17 cellular contexts compared by ENCODE assay signal in the genomic region with DNA sequence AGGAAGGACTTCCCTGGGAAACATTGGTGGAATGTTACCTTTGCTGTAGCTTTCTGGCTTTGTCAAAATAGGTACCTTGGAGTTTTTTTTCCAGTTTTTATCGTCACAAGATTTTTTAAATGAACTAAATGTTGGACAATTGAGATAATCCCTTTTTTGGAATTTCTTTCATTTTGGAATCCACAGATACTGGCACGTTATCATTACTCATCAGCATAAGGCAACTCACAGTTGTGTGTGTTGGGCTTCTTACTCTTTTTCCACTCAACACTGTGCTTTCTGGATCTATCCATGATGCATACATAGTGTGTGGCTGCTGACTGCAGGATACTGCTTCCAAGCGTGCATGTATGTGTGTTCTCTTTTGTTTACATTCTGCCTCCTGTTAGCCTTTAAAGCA.
DNase-seq lines count a peak whose midpoint lies in the region; ATAC-seq, FAIRE-seq and TF ChIP-seq lines count a peak whose summit lies in the region.
"Had no signal": no experiment of that assay in that cellular context is flagged by ENCODE, and none has a peak within 500 bp of the region (broad histone marks: within the 10 kb centered on the region; RNA-seq: fewer than 3 reads in every experiment).

No MANE protein-coding gene starts in this region.

- ATAC-seq in HepG2 (no peak), left lobe of liver (peak; percentile 13), GM19351 (IDR thresholded peaks at IDR 0.05; ENCODE audit: unreplicated experiment) (no peak), HG03045 (IDR thresholded peaks at IDR 0.05; ENCODE audit: unreplicated experiment) (no peak), mucosa of descending colon (no peak)
- ATAC-seq: GM12878, HCT116 had no signal

- no peak for TF ChIP-seq CTCF in liver (IDR thresholded peaks at IDR 0.05; ENCODE audit: low read depth, low read length, missing input control)
- no peak for TF ChIP-seq CTCF in HepG2 (CRISPR knock-in tag; IDR thresholded peaks at IDR 0.05)
- no peak for TF ChIP-seq CTCF in smooth muscle cell (IDR thresholded peaks at IDR 0.05; ENCODE audit: borderline replicate concordance, insufficient read depth, poor library complexity, severe bottlenecking)
- TF ChIP-seq CTCF in mucosa of descending colon (IDR thresholded peaks at IDR 0.05), result no peak

- H3K9ac ChIP-seq in liver (ENCODE audit: low read depth in 1 of 2, low read length in 2 of 2), result no peak overlapping the region
- no peak overlapping the region for H3K9ac ChIP-seq in HepG2 (ENCODE audit: insufficient read depth, low read depth, low read length)
- no peak overlapping the region for H3K9ac ChIP-seq in smooth muscle cell (ENCODE audit: low read depth)

- CTCF ChIA-PET in HepG2 (lab: Yijun Ruan, JAX; ENCODE audit: low intra/inter-chr PET ratio, low total read pairs), result no interaction called here

- TF ChIP-seq POLR2A in HepG2 (IDR thresholded peaks at IDR 0.05; ENCODE audit: insufficient read depth in 1 of 2, low read depth in 2 of 2, low read length in 2 of 2), result no peak

- H3K27me3 ChIP-seq in liver (ENCODE audit: control insufficient read depth in 4 of 4, insufficient read depth in 4 of 4, low read length in 3 of 4) (no peaks in the 10 kb centered on the region), HepG2 (ENCODE audit: control insufficient read depth in 1 of 2, insufficient read depth in 2 of 2, low read length in 2 of 2) (no peaks in the 10 kb centered on the region), smooth muscle cell (ENCODE audit: low read depth) (no peaks in the 10 kb centered on the region)
- H3K27me3 ChIP-seq: Peyer's patch had no signal

- TF ChIP-seq RAD21 in liver (IDR thresholded peaks at IDR 0.05) (no peak), HepG2 (CRISPR knock-in tag; IDR thresholded peaks at IDR 0.05) (no peak)

- no TSS peak for BruUV-seq in HepG2 (replicated peaks; lab: Mats Ljungman, UMichigan)

- WGBS in liver, result 50% methylated on average over 3 of the region's 3 CpGs
- WGBS in HepG2 (ENCODE audit: low lambda C conversion rate), result 4% methylated on average over 3 of the region's 3 CpGs
- 62% methylated on average over 3 of the region's 3 CpGs for WGBS in smooth muscle cell (ENCODE audit: low lambda C conversion rate)

- H3K4me1 ChIP-seq in liver (ENCODE audit: control insufficient read depth in 4 of 4, insufficient read depth in 4 of 4, low read length in 3 of 4) (peaks cover 3 to 27% (median 21%) of the 10 kb centered on the region in 4 donors), HepG2 (ENCODE audit: insufficient read depth, low read length) (no peaks in the 10 kb centered on the region), smooth muscle cell (ENCODE audit: low read depth) (no peaks in the 10 kb centered on the region), mucosa of descending colon (ENCODE audit: low read depth) (no peaks in the 10 kb centered on the region)
- H3K4me1 ChIP-seq: Peyer's patch had no signal

- in situ Hi-C loops in HepG2 (cut with HindIII; ENCODE audit: extremely low pct_ligation_motif_present, low pct_unique_long_range_greater_than_20kb), result no loop called here

- TF ChIP-seq EP300 in HepG2 (IDR thresholded peaks at IDR 0.05; ENCODE audit: low read depth in 2 of 2, low read length in 2 of 2) (no peak), HepG2 (CRISPR knock-in tag; IDR thresholded peaks at IDR 0.05; ENCODE audit: borderline replicate concordance) (no peak)

- H3F3A ChIP-seq in smooth muscle cell (ENCODE audit: low read depth), result no peaks in the 10 kb centered on the region

- H3K79me2 ChIP-seq in HepG2 (ENCODE audit: insufficient read depth, low read length) (no peaks in the 10 kb centered on the region), smooth muscle cell (ENCODE audit: low read depth) (no peaks in the 10 kb centered on the region)

- H3K4me2 ChIP-seq in HepG2 (ENCODE audit: low read depth, low read length) (no peak overlapping the region), smooth muscle cell (no peak overlapping the region)

- intact Hi-C loops in HepG2 (cut with micrococcal nuclease; ENCODE audit: unreplicated experiment), result no loop called here
- intact Hi-C loops in mucosa of descending colon (cut with DNase I, micrococcal nuclease), result no loop called here

- H3K27ac ChIP-seq in liver (ENCODE audit: low read depth in 1 of 2, low read length in 2 of 2), result peak overlapping the region; percentile 4 to 75
- H3K27ac ChIP-seq in HepG2 (ENCODE audit: extremely low read length, insufficient read depth, low read length), result no peak overlapping the region
- peak overlapping the region; percentile 9 for H3K27ac ChIP-seq in smooth muscle cell (ENCODE audit: low read depth)

- DNase-seq in HepG2 (ENCODE audit: low spot score), result no peak
- no peak for DNase-seq in left lobe of liver (ENCODE audit: low spot score)
- DNase-seq in smooth muscle cell (lab: John Stamatoyannopoulos, UW; ENCODE audit: unreplicated experiment), result no peak
- no peak for DNase-seq in dermis blood vessel endothelial cell
- no peak for DNase-seq in mucosa of descending colon
- DNase-seq: CD4-positive, alpha-beta T cell; GF-D8; GOT3; KBM-7; NCI-H1105 treated with DMSO at 0.1 percent for 48 hours; NCI-H1694; Peyer's patch had no signal

- H3K36me3 ChIP-seq in liver (ENCODE audit: control insufficient read depth in 4 of 4, insufficient read depth in 3 of 4, low read depth in 1 of 4, low read length in 3 of 4) (no peaks in the 10 kb centered on the region), HepG2 (replicated peaks in 1 of 2; ENCODE audit: control insufficient read depth in 1 of 2, insufficient read depth in 2 of 2, low read length in 2 of 2) (no peaks in the 10 kb centered on the region), smooth muscle cell (ENCODE audit: low read depth) (no peaks in the 10 kb centered on the region), mucosa of descending colon (ENCODE audit: low read depth) (no peaks in the 10 kb centered on the region)
- H3K36me3 ChIP-seq: Peyer's patch had no signal

- POLR2A ChIA-PET in HepG2 (lab: Yijun Ruan, JAX), result no interaction called here

- H2AFZ ChIP-seq in HepG2 (ENCODE audit: low read length), result no peak overlapping the region
- H2AFZ ChIP-seq in smooth muscle cell (ENCODE audit: low read depth), result no peak overlapping the region

- H4K20me1 ChIP-seq in HepG2 (ENCODE audit: insufficient read depth, low read length) (no peaks in the 10 kb centered on the region), smooth muscle cell (ENCODE audit: low read depth) (no peaks in the 10 kb centered on the region)

- H3K9me3 ChIP-seq in liver (ENCODE audit: control insufficient read depth in 4 of 4, low read length in 3 of 4) (no peaks in the 10 kb centered on the region), HepG2 (ENCODE audit: low read length) (no peaks in the 10 kb centered on the region), smooth muscle cell (replicated peaks; ENCODE audit: low read depth) (no peaks in the 10 kb centered on the region), mucosa of descending colon (no peaks in the 10 kb centered on the region)
- H3K9me3 ChIP-seq: Peyer's patch had no signal

- no peak for FAIRE-seq in HepG2 (lab: Jason Lieb, UNC)
- FAIRE-seq: GM12878 had no signal

- H3K4me3 ChIP-seq in liver (ENCODE audit: low read depth in 1 of 3, low read length in 3 of 3) (peak overlapping the region in 1 of 3 donors; percentile 31), HepG2 (replicated peaks in 1 of 3; ENCODE audit: insufficient read depth in 1 of 3, low read depth in 2 of 3, low read length in 3 of 3) (no peak overlapping the region), smooth muscle cell (no peak overlapping the region), mucosa of descending colon (no peak overlapping the region)
- H3K4me3 ChIP-seq: GM12878, Peyer's patch had no signal

TF ChIP-seq in liver, 16 proteins besides CTCF, POLR2A, EP300 and RAD21 (continues in another document):
- no peak for TF ChIP-seq FOXA2 (IDR thresholded peaks at IDR 0.05)
- no peak for TF ChIP-seq HNF4A (conservative IDR thresholded peaks at IDR 0.05)
- TF ChIP-seq, protein P1, sequence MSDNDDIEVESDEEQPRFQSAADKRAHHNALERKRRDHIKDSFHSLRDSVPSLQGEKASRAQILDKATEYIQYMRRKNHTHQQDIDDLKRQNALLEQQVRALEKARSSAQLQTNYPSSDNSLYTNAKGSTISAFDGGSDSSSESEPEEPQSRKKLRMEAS (IDR thresholded peaks at IDR 0.05), result no peak
- TF ChIP-seq SP1 (IDR thresholded peaks at IDR 0.05), result no peak
- no peak for TF ChIP-seq YY1 (IDR thresholded peaks at IDR 0.05)

TF ChIP-seq in HepG2, 621 proteins besides CTCF, POLR2A, EP300 and RAD21 (continues in another document):
- TF ChIP-seq ZNF724P (CRISPR knock-in tag; IDR thresholded peaks at IDR 0.05; ENCODE audit: borderline replicate concordance) (no peak), ZNF574 (CRISPR knock-in tag; IDR thresholded peaks at IDR 0.05) (no peak), ARHGAP35 (CRISPR knock-in tag; IDR thresholded peaks at IDR 0.05; ENCODE audit: borderline replicate concordance) (no peak), HNRNPK (IDR thresholded peaks at IDR 0.05; ENCODE audit: low read depth, low read length, poor library complexity, severe bottlenecking) (no peak), ZNF879 (CRISPR knock-in tag; IDR thresholded peaks at IDR 0.05) (no peak), ZBTB8A (CRISPR knock-in tag; IDR thresholded peaks at IDR 0.05; ENCODE audit: borderline replicate concordance, low read depth) (no peak), ZNF101 (CRISPR knock-in tag; IDR thresholded peaks at IDR 0.05; ENCODE audit: borderline replicate concordance, low read depth) (no peak), ZBTB42 (CRISPR knock-in tag; IDR thresholded peaks at IDR 0.05) (no peak)
